Comparison of ENCODE assay signal across 8 cellular contexts in genomic region chr1:40258445-40258769, GRCh38. TPM values are rescaled to one million over a fixed set of nuclear protein-coding genes. Genes with fewer than 3 reads are reported as not detected.
DNase-seq lines count a peak whose midpoint lies in the region; ATAC-seq and TF ChIP-seq lines count a peak whose summit lies in the region.

No MANE protein-coding gene starts in this region.

- H3K36me3 ChIP-seq in GM06990 (ENCODE audit: control insufficient read depth, insufficient read depth, low read length) (peaks cover 8% of the 10 kb centered on the region), OCI-LY1 (ENCODE audit: insufficient read depth, low read length) (peaks cover 33% of the 10 kb centered on the region; the same call in 1 of the 2 replicates), osteoblast (ENCODE audit: insufficient read depth, low read length) (peaks cover 38% of the 10 kb centered on the region)

- H3K4me1 Mint-ChIP-seq in endothelial cell (ENCODE audit: unreplicated experiment): peaks cover 6% of the 10 kb centered on the region

- ATAC-seq in HG02938 (IDR thresholded peaks at IDR 0.05; ENCODE audit: unreplicated experiment): no peak

- H3K9me2 ChIP-seq in OCI-LY1 (ENCODE audit: low read depth, low read length): no peaks in the 10 kb centered on the region

- peaks cover 17% of the 10 kb centered on the region for H3K27me3 Mint-ChIP-seq in endothelial cell (ENCODE audit: unreplicated experiment)

- H3K27ac ChIP-seq in OCI-LY1 (ENCODE audit: low read depth, low read length, poor library complexity, severe bottlenecking): peak overlapping the region; percentile 39
- H3K27ac ChIP-seq in osteoblast (ENCODE audit: low read depth, low read length): peak overlapping the region; percentile 99

- H3K9me3 ChIP-seq in OCI-LY1 (ENCODE audit: low read length): no peaks in the 10 kb centered on the region
- no peaks in the 10 kb centered on the region for H3K9me3 ChIP-seq in osteoblast (ENCODE audit: low read depth, low read length)

- H3K4me3 ChIP-seq in GM06990 (replicated peaks; ENCODE audit: low read depth, low read length) (peak overlapping the region; percentile 98), OCI-LY1 (ENCODE audit: low read depth, low read length, poor library complexity, severe bottlenecking) (peak overlapping the region; percentile 99), osteoblast (ENCODE audit: insufficient read depth, low read length) (peak overlapping the region; percentile 92)

- peak overlapping the region; percentile 97 for H3K4me3 Mint-ChIP-seq in endothelial cell (ENCODE audit: unreplicated experiment)

- no peaks in the 10 kb centered on the region for H3K9me3 Mint-ChIP-seq in endothelial cell (ENCODE audit: unreplicated experiment)

- peaks cover 23% of the 10 kb centered on the region for H3K36me3 Mint-ChIP-seq in endothelial cell (ENCODE audit: low read depth, unreplicated experiment)

- peaks cover 14% of the 10 kb centered on the region; the same call in 1 of the 2 replicates for H3K79me2 ChIP-seq in OCI-LY1 (ENCODE audit: insufficient read depth, low read length)
- peaks cover 70% of the 10 kb centered on the region for H3K79me2 ChIP-seq in osteoblast (ENCODE audit: insufficient read depth, low read length)

- H4K20me1 ChIP-seq in OCI-LY1 (ENCODE audit: insufficient read depth, low read length) (no peaks in the 10 kb centered on the region), osteoblast (ENCODE audit: insufficient read depth, low read length) (no peaks in the 10 kb centered on the region)

- H3K9ac ChIP-seq in OCI-LY1 (ENCODE audit: low read length): peak overlapping the region; percentile 98

- peaks cover 16% of the 10 kb centered on the region for H3K4me1 ChIP-seq in OCI-LY1 (ENCODE audit: insufficient read depth, low read length, severe bottlenecking)
- peaks cover 12% of the 10 kb centered on the region for H3K4me1 ChIP-seq in osteoblast (ENCODE audit: insufficient read depth, low read length)

- TF ChIP-seq CTCF in GM06990 (IDR thresholded peaks at IDR 0.05; ENCODE audit: insufficient read depth, low read length, poor library complexity, severe bottlenecking): no peak
- no peak for TF ChIP-seq CTCF in OCI-LY1 (IDR thresholded peaks at IDR 0.05; ENCODE audit: low read length)
- TF ChIP-seq CTCF in endothelial cell (IDR thresholded peaks at IDR 0.05; ENCODE audit: unreplicated experiment): no peak
- no peak for TF ChIP-seq CTCF in osteoblast (IDR thresholded peaks at IDR 0.05; ENCODE audit: extremely low read depth, low read depth, low read length)

- H3K27ac Mint-ChIP-seq in endothelial cell (ENCODE audit: unreplicated experiment): peak overlapping the region; percentile 99

- H3K27me3 ChIP-seq in GM06990 (replicated peaks; ENCODE audit: control insufficient read depth, insufficient read depth, low read length) (no peaks in the 10 kb centered on the region), OCI-LY1 (ENCODE audit: insufficient read depth, low read length) (no peaks in the 10 kb centered on the region), osteoblast (ENCODE audit: insufficient read depth, low read length) (no peaks in the 10 kb centered on the region)

- DNase-seq in GM06990 (ENCODE audit: extremely low read depth, insufficient read length) (no peak), endothelial cell (ENCODE audit: low spot score) (no peak), osteoblast (ENCODE audit: insufficient read length, low spot score, missing footprints) (peak; percentile 48), activated gamma-delta T cell treated with Interleukin-2 at 50 U/mL for 16 hours (no peak)
- DNase-seq in stimulated activated CD8-positive, alpha-beta memory T cell treated with anti-CD3 and anti-CD28 coated beads, Interleukin-4, amount 100 ng/mL, for 48 hours: no peak
- no peak for DNase-seq in activated CD4-positive, alpha-beta T cell treated with anti-CD3 and anti-CD28 coated beads for 4 hours

- H3F3A ChIP-seq in OCI-LY1 (ENCODE audit: insufficient read depth, low read length): no peaks in the 10 kb centered on the region

- H2AFZ ChIP-seq in OCI-LY1 (ENCODE audit: low read length): 0 out of 2 replicates have a peak overlapping the region, but pooled peaks have one; percentile 65
- peak overlapping the region; percentile 100 for H2AFZ ChIP-seq in osteoblast (ENCODE audit: low read length)

- peak overlapping the region; percentile 66 for H3K4me2 ChIP-seq in OCI-LY1 (ENCODE audit: low read length)
- peak overlapping the region; percentile 75 for H3K4me2 ChIP-seq in osteoblast (ENCODE audit: insufficient read depth, low read length)

RNA-seq across cellular contexts. Expression of gene ZMPSTE24, which starts 0.4 kb away (rescaled TPM):
- total RNA-seq in endothelial cell (ENCODE audit: unreplicated experiment): 32.9 TPM
- 72.4 and 77.2 TPM in 2 replicates for total RNA-seq in osteoblast

RNA-seq across cellular contexts. Expression of gene TMCO2, which starts 10.7 kb away (rescaled TPM):
- 0.54 TPM for total RNA-seq in endothelial cell (ENCODE audit: unreplicated experiment)
- total RNA-seq in osteoblast: not detected in 2 replicates

RNA-seq across cellular contexts. Expression of gene COL9A2, which starts 58.7 kb away (rescaled TPM):
- total RNA-seq in endothelial cell (ENCODE audit: unreplicated experiment): 5.4 TPM
- total RNA-seq in osteoblast: 0.36 and 0.88 TPM in 2 replicates
